Comparison of ENCODE assay signal across 21 cellular contexts in the genomic region with DNA sequence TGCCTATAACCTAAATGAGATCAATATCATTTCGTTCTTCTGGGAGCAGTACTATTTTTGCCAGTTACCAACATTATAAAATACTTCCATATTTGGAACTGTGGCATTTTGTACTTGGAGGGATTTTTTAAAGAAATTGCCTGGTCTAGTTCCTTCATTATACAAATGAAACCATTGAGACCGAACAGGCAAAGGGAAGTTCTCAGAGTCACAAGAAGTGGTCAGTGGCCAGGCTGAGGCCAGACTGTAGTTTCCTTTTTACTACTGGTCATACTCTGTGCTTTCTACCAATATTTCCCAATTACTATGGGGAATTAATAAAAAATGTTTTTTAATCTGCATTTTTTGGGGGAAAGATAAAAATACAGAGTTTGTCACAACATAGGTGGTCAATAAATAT.
A peak's percentile ranks its signal among the peaks of the same experiment; 100 is the strongest.
DNase-seq lines count a peak whose midpoint lies in the region; ATAC-seq and TF ChIP-seq lines count a peak whose summit lies in the region.
"Had no signal": no experiment of that assay in that cellular context is flagged by ENCODE, and none has a peak within 500 bp of the region (broad histone marks: within the 10 kb centered on the region; RNA-seq: fewer than 3 reads in every experiment).

No MANE protein-coding gene starts in this region.

- no peak overlapping the region for H3K23ac ChIP-seq in IMR-90 (ENCODE audit: low read depth, low read length)

- no peak for TF ChIP-seq EP300 in SK-N-SH (IDR thresholded peaks at IDR 0.05; ENCODE audit: borderline replicate concordance in 1 of 2, low read depth in 1 of 2, low read length in 1 of 2)

- H3K9ac ChIP-seq in IMR-90 (ENCODE audit: low read depth, low read length): no peak overlapping the region
- H3K9ac ChIP-seq in SK-N-SH: no peak overlapping the region

- TF ChIP-seq RAD21 in IMR-90 (IDR thresholded peaks at IDR 0.05; ENCODE audit: low read length) (no peak), SK-N-SH (IDR thresholded peaks at IDR 0.05; ENCODE audit: low read length) (no peak)

- DNase-seq in CD14-positive monocyte (ENCODE audit: low spot score) (peak; percentile 55), IMR-90 (no peak), left lobe of liver (ENCODE audit: low spot score) (no peak), osteocyte (ENCODE audit: extremely low spot score, unreplicated experiment) (no peak), AG08395 (ENCODE audit: low spot score) (no peak), SK-N-SH (no peak), mesothelial cell of epicardium (ENCODE audit: low spot score in 2 of 2, unreplicated experiment in 2 of 2) (no peak)
- no peak for DNase-seq in activated T-cell treated with anti-CD3 and anti-CD28 coated beads, Interleukin-2, amount 50 U/mL, for 48 hours
- DNase-seq: Caco-2; CD4-positive, alpha-beta T cell; DMS153; GDM1; H7; NCI-H1417 treated with DMSO at 0.1 percent for 48 hours; NCI-H187 treated with DMSO at 0.1 percent for 48 hours; NCI-H2227 treated with DMSO at 0.1 percent for 48 hours; NCI-H510A treated with DMSO at 0.1 percent for 48 hours; NCI-H82; PC-9 had no signal

- 0 out of 2 replicates have a peak overlapping the region, but pooled peaks have one; percentile 10 for H4K91ac ChIP-seq in IMR-90 (ENCODE audit: insufficient read depth, low read depth, low read length)

- dilution Hi-C loops in IMR-90 (cut with HindIII; ENCODE audit: low sequenced_read_pairs, unreplicated experiment): no loop called here

- H3K4me1 ChIP-seq in IMR-90 (ENCODE audit: control insufficient read depth, insufficient read depth, low read length): peaks cover 22% of the 10 kb centered on the region
- peaks cover 13 to 60% of the 10 kb centered on the region in 2 experiments for H3K4me1 ChIP-seq in SK-N-SH (ENCODE audit: control insufficient read depth in 1 of 2, insufficient read depth in 2 of 2, low read depth in 1 of 2, low read length in 1 of 2)
- H3K4me1 ChIP-seq: Caco-2 had no signal

- peaks cover 10% of the 10 kb centered on the region for H3F3A ChIP-seq in SK-N-SH (replicated peaks; ENCODE audit: insufficient read depth)

- intact Hi-C loops in CD14-positive monocyte (cut with micrococcal nuclease) (loop anchor here (2.0 to 10.0 kb wide), 3 partner anchors 16 to 50 kb away; no protein-coding TSS in a partner anchor), IMR-90 (cut with micrococcal nuclease) (no loop called here)

- H3K18ac ChIP-seq in IMR-90 (ENCODE audit: low read depth, low read length): no peak overlapping the region

- H3K27ac ChIP-seq in IMR-90 (ENCODE audit: insufficient read depth, low read length): no peak overlapping the region
- H3K27ac ChIP-seq in SK-N-SH (ENCODE audit: low read depth in 2 of 2, low read length in 1 of 2): no peak overlapping the region
- H3K27ac ChIP-seq: PC-9, RWPE1 had no signal

- BruUV-seq in IMR-90 (replicated peaks; lab: Mats Ljungman, UMichigan): no TSS peak

- H3K9me3 Mint-ChIP-seq in CD14-positive monocyte: peaks cover 0 to 8% (median 2%) of the 10 kb centered on the region in 7 donors
- H3K9me3 Mint-ChIP-seq in osteocyte (ENCODE audit: unreplicated experiment): no peaks in the 10 kb centered on the region
- no peaks in the 10 kb centered on the region for H3K9me3 Mint-ChIP-seq in mesothelial cell of epicardium
- H3K9me3 Mint-ChIP-seq: CD4-positive, alpha-beta T cell had no signal

- no peaks in the 10 kb centered on the region for H3K79me2 ChIP-seq in SK-N-SH (ENCODE audit: insufficient read depth)

- H3K4me3 ChIP-seq in IMR-90 (ENCODE audit: insufficient read depth, low read depth, low read length) (no peak overlapping the region), SK-N-SH (ENCODE audit: low read depth in 2 of 2, low read length in 1 of 2) (no peak overlapping the region)
- H3K4me3 ChIP-seq: PC-9 had no signal

- no peaks in the 10 kb centered on the region for H3K9me2 ChIP-seq in SK-N-SH

- ATAC-seq in IMR-90 (ENCODE audit: low read depth): no peak
- ATAC-seq in left lobe of liver: peak; percentile 32

- H2BK120ac ChIP-seq in IMR-90 (ENCODE audit: low read depth, low read length): no peak overlapping the region

- peak overlapping the region; percentile 70 to 93 (median 87) for H3K27ac Mint-ChIP-seq in CD14-positive monocyte
- peak overlapping the region; percentile 68 for H3K27ac Mint-ChIP-seq in osteocyte (ENCODE audit: unreplicated experiment)
- no peak overlapping the region for H3K27ac Mint-ChIP-seq in mesothelial cell of epicardium
- H3K27ac Mint-ChIP-seq: B cell; CD4-positive, alpha-beta T cell had no signal

- WGBS in IMR-90 (ENCODE audit: extremely low coverage in 2 of 2, insufficient read length in 1 of 2), 2 experiments: no CpG with 5 or more reads among the region's 2 CpGs
- WGBS in SK-N-SH (ENCODE audit: low lambda C conversion rate): 92% methylated on average over 2 of the region's 2 CpGs

- CTCF ChIA-PET in IMR-90 (lab: Yijun Ruan, JAX): no interaction called here
- CTCF ChIA-PET in SK-N-SH (lab: Yijun Ruan, JAX): no interaction called here

- H4K8ac ChIP-seq in IMR-90 (ENCODE audit: low read depth in 2 of 2, low read length in 2 of 2): no peak overlapping the region

- H2BK15ac ChIP-seq in IMR-90 (ENCODE audit: low read depth, low read length): no peak overlapping the region

- H3K4me1 Mint-ChIP-seq in CD14-positive monocyte: peaks cover 68% of the 10 kb centered on the region
- H3K4me1 Mint-ChIP-seq in osteocyte (ENCODE audit: unreplicated experiment): peaks cover 48% of the 10 kb centered on the region
- H3K4me1 Mint-ChIP-seq in mesothelial cell of epicardium: peaks cover 27% of the 10 kb centered on the region

- H3K79me1 ChIP-seq in IMR-90 (ENCODE audit: low read depth in 1 of 2, low read length in 2 of 2): peaks cover 0 to 7% of the 10 kb centered on the region in 2 experiments; a peak in 1 of 4 replicates

- H3K9me1 ChIP-seq in IMR-90 (ENCODE audit: insufficient read depth, low read length): peaks cover 11% of the 10 kb centered on the region

- no peaks in the 10 kb centered on the region for H3K27me3 Mint-ChIP-seq in CD14-positive monocyte (ENCODE audit: low read depth in 3 of 3)
- no peaks in the 10 kb centered on the region for H3K27me3 Mint-ChIP-seq in osteocyte (ENCODE audit: unreplicated experiment)
- no peaks in the 10 kb centered on the region for H3K27me3 Mint-ChIP-seq in mesothelial cell of epicardium (ENCODE audit: low read depth)
- H3K27me3 Mint-ChIP-seq: B cell; CD4-positive, alpha-beta T cell had no signal

- no peak overlapping the region for H2AK5ac ChIP-seq in IMR-90 (ENCODE audit: low read depth, low read length)

- in situ Hi-C loops in IMR-90 (cut with MboI; ENCODE audit: low sequenced_read_pairs): no loop called here

- H3K4ac ChIP-seq in IMR-90 (ENCODE audit: low read depth, low read length): no peak overlapping the region

- H2BK5ac ChIP-seq in IMR-90 (ENCODE audit: low read depth, low read length, poor library complexity, severe bottlenecking): no peak overlapping the region

- H3K14ac ChIP-seq in IMR-90 (replicated peaks; ENCODE audit: low read depth, low read length): no peak overlapping the region

- H3K56ac ChIP-seq in IMR-90 (ENCODE audit: extremely low read depth, insufficient read depth, low read length): no peak overlapping the region

- TF ChIP-seq CTCF in CD14-positive monocyte (IDR thresholded peaks at IDR 0.05): no peak
- no peak for TF ChIP-seq CTCF in IMR-90 (conservative IDR thresholded peaks at IDR 0.05; ENCODE audit: low read depth, low read length)
- TF ChIP-seq CTCF in osteocyte (IDR thresholded peaks at IDR 0.05): no peak
- no peak for TF ChIP-seq CTCF in SK-N-SH (IDR thresholded peaks at IDR 0.05)
- no peak for TF ChIP-seq CTCF in mesothelial cell of epicardium (IDR thresholded peaks at IDR 0.05; ENCODE audit: unreplicated experiment)

- H3K9me3 ChIP-seq in IMR-90 (ENCODE audit: control insufficient read depth, insufficient read depth, low read length): no peaks in the 10 kb centered on the region
- no peaks in the 10 kb centered on the region for H3K9me3 ChIP-seq in SK-N-SH
- H3K9me3 ChIP-seq: Caco-2 had no signal

- no peaks in the 10 kb centered on the region for H3K27me3 ChIP-seq in IMR-90 (ENCODE audit: control insufficient read depth, insufficient read depth, low read length)
- no peaks in the 10 kb centered on the region for H3K27me3 ChIP-seq in SK-N-SH (ENCODE audit: insufficient read depth)

- H3K36me3 ChIP-seq in IMR-90 (ENCODE audit: control insufficient read depth, insufficient read depth, low read length) (no peaks in the 10 kb centered on the region; the same call in 1 of the 2 replicates), SK-N-SH (replicated peaks in 1 of 2; ENCODE audit: control insufficient read depth in 1 of 2, insufficient read depth in 2 of 2, low read length in 1 of 2) (no peaks in the 10 kb centered on the region)

- H3K36me3 Mint-ChIP-seq in CD14-positive monocyte (peaks cover 6 to 9% of the 10 kb centered on the region in 2 donors), osteocyte (ENCODE audit: unreplicated experiment) (no peaks in the 10 kb centered on the region), mesothelial cell of epicardium (no peaks in the 10 kb centered on the region)

- H4K20me1 ChIP-seq in IMR-90 (ENCODE audit: insufficient read depth, low read length) (no peaks in the 10 kb centered on the region), SK-N-SH (ENCODE audit: insufficient read depth) (no peaks in the 10 kb centered on the region)

- POLR2A ChIA-PET in IMR-90 (lab: Charles Lee; ENCODE audit: unreplicated experiment): no interaction called here
- POLR2A ChIA-PET in SK-N-SH (lab: Yijun Ruan, JAX): no interaction called here

- TF ChIP-seq POLR2A in IMR-90 (IDR thresholded peaks at IDR 0.05; ENCODE audit: low read depth, low read length): no peak

- H2AK9ac ChIP-seq in IMR-90 (replicated peaks; ENCODE audit: low read depth, low read length, poor library complexity): no peak overlapping the region

- H3K4me3 Mint-ChIP-seq in CD14-positive monocyte (no peak overlapping the region), osteocyte (ENCODE audit: unreplicated experiment) (no peak overlapping the region), mesothelial cell of epicardium (no peak overlapping the region)
- H3K4me3 Mint-ChIP-seq: B cell; CD4-positive, alpha-beta T cell had no signal

- H4K5ac ChIP-seq in IMR-90 (ENCODE audit: low read depth, low read length): no peak overlapping the region

- H2AFZ ChIP-seq in IMR-90 (replicated peaks; ENCODE audit: low read length, poor library complexity): no peak overlapping the region
- H2AFZ ChIP-seq in SK-N-SH (ENCODE audit: low read depth): no peak overlapping the region
- H2AFZ ChIP-seq: PC-9 had no signal

- H2BK20ac ChIP-seq in IMR-90 (ENCODE audit: low read depth, low read length): no peak overlapping the region

- H3K4me2 ChIP-seq in IMR-90 (ENCODE audit: low read depth, low read length) (no peak overlapping the region), SK-N-SH (no peak overlapping the region)
- H3K4me2 ChIP-seq: PC-9 had no signal

TF ChIP-seq in IMR-90, 13 proteins besides CTCF, POLR2A, EP300 and RAD21 (continues in another document):
- TF ChIP-seq CEBPB (IDR thresholded peaks at IDR 0.05; ENCODE audit: low read depth, low read length) (no peak), FOS (IDR thresholded peaks at IDR 0.05; ENCODE audit: low read depth, low read length) (no peak)

TF ChIP-seq in SK-N-SH, 30 proteins besides CTCF, POLR2A, EP300 and RAD21 (continues in another document):
- TF ChIP-seq TCF12 (IDR thresholded peaks at IDR 0.05): no peak
- TF ChIP-seq NRF1 (IDR thresholded peaks at IDR 0.05; ENCODE audit: low read depth, low read length): no peak
